22 cellular contexts compared by ENCODE assay signal in the genomic region with DNA sequence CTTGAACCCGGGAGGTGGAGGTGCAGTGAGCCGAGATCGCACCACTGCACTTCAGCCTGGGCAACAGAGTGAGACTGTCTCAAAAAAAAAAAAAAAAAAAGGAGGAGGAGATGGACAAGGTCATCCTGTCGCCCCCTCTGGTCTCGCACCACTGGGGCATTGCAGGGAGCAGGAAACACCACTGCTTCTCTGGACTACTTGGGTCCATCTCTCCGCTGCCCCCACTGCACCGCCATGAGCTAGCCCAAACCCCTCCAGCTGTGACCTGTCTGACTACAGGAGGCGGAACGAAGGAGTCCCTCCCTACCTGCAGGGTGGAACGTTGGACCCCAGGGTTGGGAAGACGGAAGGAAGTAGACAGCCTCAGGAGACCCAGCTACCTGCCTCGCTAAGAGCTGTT. TPM values are rescaled to one million over a fixed set of nuclear protein-coding genes. Genes with fewer than 3 reads are reported as not detected.
DNase-seq lines count a peak whose midpoint lies in the region; ATAC-seq, FAIRE-seq and TF ChIP-seq lines count a peak whose summit lies in the region.
"Had no signal": no experiment of that assay in that cellular context is flagged by ENCODE, and none has a peak within 500 bp of the region (broad histone marks: within the 10 kb centered on the region; RNA-seq: fewer than 3 reads in every experiment).

No MANE protein-coding gene starts in this region.

- POLR2A ChIA-PET in HepG2 (lab: Yijun Ruan, JAX): interaction anchor here (0.9 to 1.1 kb wide), 2 partner anchors 12 to 24 kb away, joined by 3 to 6 read pairs; no protein-coding TSS in a partner anchor

- H3K27me3 ChIP-seq in GM23338 (ENCODE audit: insufficient read depth): no peaks in the 10 kb centered on the region
- H3K27me3 ChIP-seq in HepG2 (ENCODE audit: control insufficient read depth in 1 of 2, insufficient read depth in 2 of 2, low read length in 2 of 2): peaks cover 1 to 8% of the 10 kb centered on the region in 2 experiments; a peak in 2 of 5 replicates
- H3K27me3 ChIP-seq in smooth muscle cell (ENCODE audit: low read depth): no peaks in the 10 kb centered on the region
- H3K27me3 ChIP-seq: SJSA1 had no signal

- CTCF ChIA-PET in HepG2 (lab: Yijun Ruan, JAX; ENCODE audit: low intra/inter-chr PET ratio, low total read pairs): no interaction called here

- peak; percentile 31 for ATAC-seq in GM23338
- ATAC-seq in HepG2: peak; percentile 62
- ATAC-seq in GM18511 (IDR thresholded peaks at IDR 0.05; ENCODE audit: unreplicated experiment): no peak

- peak overlapping the region; percentile 43; the same call in 1 of the 2 replicates for H3K9ac ChIP-seq in HepG2 (ENCODE audit: insufficient read depth, low read depth, low read length)
- H3K9ac ChIP-seq in smooth muscle cell (ENCODE audit: low read depth): no peak overlapping the region

- no peak for TF ChIP-seq RAD21 in HepG2 (CRISPR knock-in tag; IDR thresholded peaks at IDR 0.05)

- H3K4me2 ChIP-seq in GM23338: no peak overlapping the region
- peak overlapping the region; percentile 82 for H3K4me2 ChIP-seq in HepG2 (ENCODE audit: low read depth, low read length)
- H3K4me2 ChIP-seq in smooth muscle cell: peak overlapping the region; percentile 67
- H3K4me2 ChIP-seq: PC-9 had no signal

- DNase-seq in GM23338 (ENCODE audit: low spot score): no peak
- DNase-seq in HepG2 (ENCODE audit: low spot score): no peak
- DNase-seq in smooth muscle cell (lab: John Stamatoyannopoulos, UW; ENCODE audit: unreplicated experiment): no peak
- DNase-seq in DMS 273 treated with DMSO at 0.1 percent for 48 hours (lab: John Stamatoyannopoulos, UW): no peak
- no peak for DNase-seq in GM13976 (ENCODE audit: low spot score)
- no peak for DNase-seq in D721Med (ENCODE audit: insufficient read length, low spot score)
- DNase-seq: ACHN; AML-193; Calu3; CD4-positive, CD25-positive, alpha-beta regulatory T cell; DMS79; HFFc6; KBM-7; NCI-H1417 treated with DMSO at 0.1 percent for 48 hours; NCI-H2029 treated with DMSO at 0.1 percent for 48 hours; NCI-H774; PC-9 had no signal

- no TSS peak for BruUV-seq in HepG2 (replicated peaks; lab: Mats Ljungman, UMichigan)

- FAIRE-seq in HepG2 (lab: Jason Lieb, UNC): no peak
- no peak for FAIRE-seq in D721Med (lab: Jason Lieb, UNC)
- FAIRE-seq: H1 had no signal

- H3K4me3 Mint-ChIP-seq in GM23338: no peak overlapping the region
- H3K4me3 Mint-ChIP-seq: CD4-positive, CD25-positive, alpha-beta regulatory T cell; HFFc6 had no signal

- no peak for TF ChIP-seq POLR2A in HepG2 (IDR thresholded peaks at IDR 0.05; ENCODE audit: insufficient read depth in 1 of 2, low read depth in 2 of 2, low read length in 2 of 2)

- H3K4me3 ChIP-seq in GM23338: no peak overlapping the region
- peak overlapping the region in 2 of 3 experiments; percentile 41 to 55; a peak in 3 of 6 replicates for H3K4me3 ChIP-seq in HepG2 (replicated peaks in 1 of 3; ENCODE audit: insufficient read depth in 1 of 3, low read depth in 2 of 3, low read length in 3 of 3)
- no peak overlapping the region for H3K4me3 ChIP-seq in smooth muscle cell
- H3K4me3 ChIP-seq: PC-9, SJSA1 had no signal

- no peaks in the 10 kb centered on the region for H3K36me3 ChIP-seq in GM23338 (ENCODE audit: insufficient read depth)
- H3K36me3 ChIP-seq in HepG2 (replicated peaks in 1 of 2; ENCODE audit: control insufficient read depth in 1 of 2, insufficient read depth in 2 of 2, low read length in 2 of 2): no peaks in the 10 kb centered on the region
- no peaks in the 10 kb centered on the region for H3K36me3 ChIP-seq in smooth muscle cell (ENCODE audit: low read depth)
- H3K36me3 ChIP-seq: SJSA1 had no signal

- intact Hi-C loops in HepG2 (cut with micrococcal nuclease; ENCODE audit: unreplicated experiment): no loop called here

- no peaks in the 10 kb centered on the region for H3K79me2 ChIP-seq in GM23338 (replicated peaks; ENCODE audit: insufficient read depth)
- no peaks in the 10 kb centered on the region for H3K79me2 ChIP-seq in HepG2 (ENCODE audit: insufficient read depth, low read length)
- no peaks in the 10 kb centered on the region for H3K79me2 ChIP-seq in smooth muscle cell (ENCODE audit: low read depth)

- H3K9me2 ChIP-seq in GM23338 (ENCODE audit: insufficient read depth): no peaks in the 10 kb centered on the region

- H2AFZ ChIP-seq in GM23338 (no peak overlapping the region), HepG2 (ENCODE audit: low read length) (no peak overlapping the region), smooth muscle cell (ENCODE audit: low read depth) (no peak overlapping the region)
- H2AFZ ChIP-seq: PC-9 had no signal

- H3K27ac Mint-ChIP-seq in GM23338: no peak overlapping the region
- H3K27ac Mint-ChIP-seq: CD4-positive, CD25-positive, alpha-beta regulatory T cell; HFFc6 had no signal

- no peaks in the 10 kb centered on the region for H4K20me1 ChIP-seq in GM23338 (replicated peaks; ENCODE audit: insufficient read depth)
- no peaks in the 10 kb centered on the region for H4K20me1 ChIP-seq in HepG2 (ENCODE audit: insufficient read depth, low read length)
- no peaks in the 10 kb centered on the region for H4K20me1 ChIP-seq in smooth muscle cell (ENCODE audit: low read depth)

- no peak overlapping the region for H3K27ac ChIP-seq in GM23338 (ENCODE audit: low read depth)
- peak overlapping the region; percentile 47 for H3K27ac ChIP-seq in angular gyrus (ENCODE audit: low read depth, low read length)
- peak overlapping the region; percentile 42 for H3K27ac ChIP-seq in HepG2 (ENCODE audit: extremely low read length, insufficient read depth, low read length)
- H3K27ac ChIP-seq in smooth muscle cell (ENCODE audit: low read depth): no peak overlapping the region
- H3K27ac ChIP-seq: HL-60, PC-9, SJSA1 had no signal

- peaks cover 7% of the 10 kb centered on the region for H3K27me3 Mint-ChIP-seq in GM23338 (ENCODE audit: insufficient read depth, low read depth, poor library complexity)

- H3K36me3 Mint-ChIP-seq in GM23338 (ENCODE audit: low read depth): no peaks in the 10 kb centered on the region
- H3K36me3 Mint-ChIP-seq: CD4-positive, CD25-positive, alpha-beta regulatory T cell had no signal

- H3F3A ChIP-seq in GM23338 (replicated peaks; ENCODE audit: low read depth): no peaks in the 10 kb centered on the region
- H3F3A ChIP-seq in smooth muscle cell (ENCODE audit: low read depth): peaks cover 9% of the 10 kb centered on the region

- TF ChIP-seq CTCF in GM23338 (conservative IDR thresholded peaks at IDR 0.05; ENCODE audit: low read depth in 2 of 2) (no peak), HepG2 (CRISPR knock-in tag; IDR thresholded peaks at IDR 0.05) (0 out of 2 replicates have a peak, but pooled peaks have one; percentile 24), smooth muscle cell (IDR thresholded peaks at IDR 0.05; ENCODE audit: borderline replicate concordance, insufficient read depth, poor library complexity, severe bottlenecking) (no peak), GM13976 (IDR thresholded peaks at IDR 0.05; ENCODE audit: borderline replicate concordance, control extremely low read depth, extremely low read depth, insufficient read depth, missing control alignments) (no peak), D721Med (IDR thresholded peaks at IDR 0.05; ENCODE audit: insufficient read depth, missing control alignments) (no peak)

- H3K9me3 ChIP-seq in HepG2 (ENCODE audit: low read length) (no peaks in the 10 kb centered on the region), smooth muscle cell (replicated peaks; ENCODE audit: low read depth) (no peaks in the 10 kb centered on the region)
- H3K9me3 ChIP-seq: SJSA1 had no signal

- TF ChIP-seq EP300 in HepG2 (IDR thresholded peaks at IDR 0.05; ENCODE audit: low read depth in 2 of 2, low read length in 2 of 2) (no peak), HepG2 (CRISPR knock-in tag; IDR thresholded peaks at IDR 0.05; ENCODE audit: borderline replicate concordance) (no peak)

- no peaks in the 10 kb centered on the region; the same call in 1 of the 3 replicates for H3K9me3 Mint-ChIP-seq in GM23338
- H3K9me3 Mint-ChIP-seq: CD4-positive, CD25-positive, alpha-beta regulatory T cell; HFFc6 had no signal

- under 1% methylated on average over 9 of the region's 12 CpGs for WGBS in HepG2 (ENCODE audit: low lambda C conversion rate)
- WGBS in smooth muscle cell (ENCODE audit: low lambda C conversion rate): 89% methylated on average over 12 of the region's 12 CpGs

- no peaks in the 10 kb centered on the region for H3K4me1 ChIP-seq in GM23338 (ENCODE audit: insufficient read depth)
- peaks cover 25% of the 10 kb centered on the region for H3K4me1 ChIP-seq in HepG2 (ENCODE audit: insufficient read depth, low read length)
- H3K4me1 ChIP-seq in smooth muscle cell (ENCODE audit: low read depth): peaks cover 12% of the 10 kb centered on the region

- peaks cover 10% of the 10 kb centered on the region for H3K4me1 Mint-ChIP-seq in GM23338
- H3K4me1 Mint-ChIP-seq: CD4-positive, CD25-positive, alpha-beta regulatory T cell had no signal

- in situ Hi-C loops in HepG2 (cut with HindIII; ENCODE audit: extremely low pct_ligation_motif_present, low pct_unique_long_range_greater_than_20kb) (no loop called here), GM13976 (cut with MboI; ENCODE audit: low sequenced_read_pairs, unreplicated experiment) (no loop called here)

RNA-seq across cellular contexts. Expression of gene FAM222A, which starts 18.2 kb away (rescaled TPM):
- 2.1 and 3.6 TPM in 2 replicates for total RNA-seq in GM23338 (2014; rRNA removed; shearing (Covaris generic))
- polyA plus RNA-seq in GM23338 (2016; fragmentation: Nextera tagmentation; extraction: Ambion mirVana) (0.78 and 0.85 TPM in 2 replicates), HepG2 (2011; rRNA removed) (2.7 and 3.7 TPM in 2 replicates), smooth muscle cell (1.7 and 2.0 TPM in 2 replicates)
- total RNA-seq in HepG2 (2016; rRNA removed; fragmentation: Illumina TruSeq; extraction: Trizol) (7.2 and 9.6 TPM in 2 replicates), smooth muscle cell (0.85 TPM in 2 replicates)
- 1.9 and 2.5 TPM in 2 replicates for total RNA-seq in HepG2 (2016; cell fraction: cytosol; rRNA removed; fragmentation: Illumina TruSeq; extraction: Trizol; ENCODE audit: low read depth)
- total RNA-seq in HepG2 (2016; cell fraction: insoluble cytoplasmic fraction; rRNA removed; fragmentation: Illumina TruSeq; extraction: Trizol): 5.6 and 8.3 TPM in 2 replicates
- 7.5 TPM in 2 replicates for total RNA-seq in HepG2 (2016; cell fraction: membrane; rRNA removed; fragmentation: Illumina TruSeq; extraction: Trizol)
- total RNA-seq in HepG2 (2016; cell fraction: nucleus; rRNA removed; fragmentation: Illumina TruSeq; extraction: Trizol): 7.0 and 7.5 TPM in 2 replicates
- 2.0 and 3.0 TPM in 2 replicates for polyA plus RNA-seq in HepG2 (2011; cell fraction: cytosol; rRNA removed)
- polyA plus RNA-seq in HepG2 (2011; cell fraction: nucleus; rRNA removed): 3.8 and 4.7 TPM in 2 replicates
- polyA plus RNA-seq in HepG2 (2012): 2.5 and 2.9 TPM in 2 replicates
- polyA plus RNA-seq in HepG2 (2016; cell fraction: cytosol; fragmentation: Illumina TruSeq; extraction: Trizol; ENCODE audit: low read depth): 2.5 and 2.6 TPM in 2 replicates
- polyA plus RNA-seq in HepG2 (2016; cell fraction: insoluble cytoplasmic fraction; fragmentation: Illumina TruSeq; extraction: Trizol; ENCODE audit: low read depth): 9.4 and 11.8 TPM in 2 replicates
- polyA plus RNA-seq in HepG2 (2016; cell fraction: membrane; fragmentation: Illumina TruSeq; extraction: Trizol; ENCODE audit: low read depth): 8.4 and 9.5 TPM in 2 replicates
- polyA plus RNA-seq in HepG2 (2016; cell fraction: nucleus; fragmentation: Illumina TruSeq; extraction: Trizol; ENCODE audit: insufficient read depth, low read depth): 9.3 and 9.9 TPM in 2 replicates
- 2.9 and 8.9 TPM in 2 replicates for polyA minus RNA-seq in HepG2 (2011; rRNA and poly(A)+ RNA removed; ENCODE audit: low replicate concordance)
- 3.6 and 4.0 TPM in 2 replicates for polyA minus RNA-seq in HepG2 (2011; cell fraction: cytosol; rRNA and poly(A)+ RNA removed)
- polyA minus RNA-seq in HepG2 (2011; cell fraction: nucleus; rRNA and poly(A)+ RNA removed): 7.9 and 8.2 TPM in 2 replicates

Comparison
In these comparisons a context has a peak if more than half of its experiments do, and no peak if none do; other contexts are left out.
1. H3K27ac ChIP-seq: peak in angular gyrus (single experiment) and HepG2 (single experiment); none in GM23338 (single experiment) and smooth muscle cell (single experiment).
2. H3K4me3 ChIP-seq: peak in HepG2 (2 of 3); none in GM23338 (single experiment) and smooth muscle cell (single experiment).